In the genomic region with DNA sequence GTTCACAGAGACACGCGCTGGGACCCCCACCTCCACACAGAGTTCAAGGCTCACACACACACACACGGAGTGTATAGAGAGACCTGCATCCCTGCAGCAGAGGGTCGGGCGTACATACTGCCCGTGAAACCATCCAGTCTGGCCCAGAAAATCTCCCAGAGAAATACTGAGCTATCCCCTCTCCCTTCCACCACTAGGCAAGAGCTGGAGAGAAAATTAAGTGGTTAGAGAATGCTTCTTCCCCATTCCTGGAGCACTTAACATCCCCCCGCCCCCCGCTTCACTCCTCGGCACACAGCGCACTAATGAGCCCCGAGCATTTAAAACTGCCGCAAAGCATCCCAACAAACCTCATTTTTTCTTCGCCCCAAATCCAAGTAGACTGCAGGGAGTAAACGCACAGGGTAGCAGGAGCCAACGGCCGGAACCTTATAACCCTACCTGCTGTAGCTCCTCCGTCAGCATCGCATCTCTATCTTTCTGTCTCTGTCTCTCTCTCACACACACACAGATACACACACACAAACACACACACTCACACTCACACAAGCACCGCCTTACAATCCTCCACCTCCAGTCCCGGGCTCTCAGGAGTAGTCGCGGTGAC, we compare ENCODE assay signal across 9 cellular contexts. TPM values are rescaled to one million over a fixed set of nuclear protein-coding genes. Genes with fewer than 3 reads are reported as not detected.
A peak's percentile ranks its signal among the peaks of the same experiment; 100 is the strongest.
DNase-seq lines count a peak whose midpoint lies in the region; ATAC-seq and TF ChIP-seq lines count a peak whose summit lies in the region.
"Had no signal": no experiment of that assay in that cellular context is flagged by ENCODE, and none has a peak within 500 bp of the region (broad histone marks: within the 10 kb centered on the region; RNA-seq: fewer than 3 reads in every experiment).

No MANE protein-coding gene starts in this region.

- ATAC-seq in HG02610 (IDR thresholded peaks at IDR 0.05; ENCODE audit: unreplicated experiment), result peak; percentile 1
- ATAC-seq in T-helper 17 cell, result no peak

- H3K27ac ChIP-seq in esophagus squamous epithelium, result peak overlapping the region; percentile 96 to 100 (median 100)
- peak overlapping the region; percentile 87 for H3K27ac ChIP-seq in neural cell (ENCODE audit: low read length)

- peaks cover 24% of the 10 kb centered on the region for H3K4me1 Mint-ChIP-seq in T-helper 17 cell

- peaks cover 4 to 52% (median 4%) of the 10 kb centered on the region in 3 donors for H3K4me1 ChIP-seq in esophagus squamous epithelium

- H4K20me1 ChIP-seq in neural cell (ENCODE audit: insufficient read depth), result no peaks in the 10 kb centered on the region

- TF ChIP-seq CTCF in esophagus squamous epithelium (IDR thresholded peaks at IDR 0.05), result no peak
- TF ChIP-seq CTCF in neural cell (IDR thresholded peaks at IDR 0.05; ENCODE audit: poor library complexity, severe bottlenecking), result no peak

- no peak for TF ChIP-seq EP300 in neural cell (conservative IDR thresholded peaks at IDR 0.05; ENCODE audit: poor library complexity, severe bottlenecking)

- no peak overlapping the region for H3K4me3 Mint-ChIP-seq in T-helper 17 cell
- H3K4me3 Mint-ChIP-seq: activated naive CD8-positive, alpha-beta T cell had no signal

- peaks cover 6% of the 10 kb centered on the region for H3K79me2 ChIP-seq in neural cell (replicated peaks; ENCODE audit: insufficient read depth, low read length)

- intact Hi-C loops in esophagus squamous epithelium (cut with DNase I), result no loop called here

- no peak for TF ChIP-seq POLR2A in esophagus squamous epithelium (IDR thresholded peaks at IDR 0.05)

- H3K36me3 ChIP-seq in esophagus squamous epithelium (peaks cover 0 to 15% (median 0%) of the 10 kb centered on the region in 3 donors), neural cell (ENCODE audit: insufficient read depth, low read length) (no peaks in the 10 kb centered on the region)

- H2AFZ ChIP-seq in neural cell (ENCODE audit: low read depth, low read length), result peak overlapping the region; percentile 95

- H3K9ac ChIP-seq in neural cell (ENCODE audit: low read length), result peak overlapping the region; percentile 75

- peak; percentile 50 for TF ChIP-seq RAD21 in neural cell (conservative IDR thresholded peaks at IDR 0.05)

- H3K36me3 Mint-ChIP-seq in T-helper 17 cell (ENCODE audit: low read depth), result peaks cover 7% of the 10 kb centered on the region

- H3K9me3 ChIP-seq in T-helper 17 cell (ENCODE audit: control insufficient read depth, low read length, poor library complexity, severe bottlenecking), result no peaks in the 10 kb centered on the region
- no peaks in the 10 kb centered on the region for H3K9me3 ChIP-seq in esophagus squamous epithelium
- H3K9me3 ChIP-seq in neural cell (ENCODE audit: low read length), result no peaks in the 10 kb centered on the region

- peaks cover 13% of the 10 kb centered on the region for H3F3A ChIP-seq in neural cell (ENCODE audit: insufficient read depth, low read length, poor library complexity, severe bottlenecking)

- peak overlapping the region; percentile 72 for H3K4me2 ChIP-seq in neural cell (ENCODE audit: low read length)

- 1 to 2% methylated on average over 13 to 19 of the region's 22 CpGs for WGBS in esophagus squamous epithelium, 2 donors

- H3K4me3 ChIP-seq in esophagus squamous epithelium (peak overlapping the region; percentile 59 to 91 (median 78)), neural cell (ENCODE audit: low read length) (peak overlapping the region; percentile 91)

- no peaks in the 10 kb centered on the region for H3K27me3 Mint-ChIP-seq in T-helper 17 cell
- H3K27me3 Mint-ChIP-seq: activated naive CD8-positive, alpha-beta T cell had no signal

- H3K27me3 ChIP-seq in esophagus squamous epithelium (no peaks in the 10 kb centered on the region), neural cell (ENCODE audit: insufficient read depth, low read depth, low read length) (peaks cover 8% of the 10 kb centered on the region)

- no peaks in the 10 kb centered on the region for H3K9me2 ChIP-seq in neural cell (ENCODE audit: insufficient read depth, low read length)

- H3K27ac Mint-ChIP-seq in T-helper 17 cell, result no peak overlapping the region
- H3K27ac Mint-ChIP-seq: activated naive CD8-positive, alpha-beta T cell had no signal

- DNase-seq in NCI-H1436 (lab: John Stamatoyannopoulos, UW), result peak; percentile 65
- no peak for DNase-seq in NCI-H1436 treated with DMSO at 0.1 percent for 48 hours (lab: John Stamatoyannopoulos, UW)
- peak in 2 of 3 donors; percentile 11 to 20 for DNase-seq in T-helper 17 cell
- DNase-seq in esophagus squamous epithelium (lab: John Stamatoyannopoulos, UW), result no peak
- DNase-seq in SW 1271 (lab: John Stamatoyannopoulos, UW), result no peak
- DNase-seq in NCI-H128 (lab: John Stamatoyannopoulos, UW; ENCODE audit: unreplicated experiment), result no peak

TF ChIP-seq in neural cell, 6 proteins besides CTCF, POLR2A, EP300 and RAD21:
- TF ChIP-seq MXI1 (conservative IDR thresholded peaks at IDR 0.05; ENCODE audit: poor library complexity, severe bottlenecking) (peak; percentile 42), POLR2AphosphoS5 (IDR thresholded peaks at IDR 0.05) (no peak), SMC3 (conservative IDR thresholded peaks at IDR 0.05; ENCODE audit: poor library complexity) (peak; percentile 21), EZH2 (IDR thresholded peaks at IDR 0.05; ENCODE audit: borderline replicate concordance, insufficient read depth, low read length, poor library complexity, severe bottlenecking) (no peak)
- TF ChIP-seq, protein P1, sequence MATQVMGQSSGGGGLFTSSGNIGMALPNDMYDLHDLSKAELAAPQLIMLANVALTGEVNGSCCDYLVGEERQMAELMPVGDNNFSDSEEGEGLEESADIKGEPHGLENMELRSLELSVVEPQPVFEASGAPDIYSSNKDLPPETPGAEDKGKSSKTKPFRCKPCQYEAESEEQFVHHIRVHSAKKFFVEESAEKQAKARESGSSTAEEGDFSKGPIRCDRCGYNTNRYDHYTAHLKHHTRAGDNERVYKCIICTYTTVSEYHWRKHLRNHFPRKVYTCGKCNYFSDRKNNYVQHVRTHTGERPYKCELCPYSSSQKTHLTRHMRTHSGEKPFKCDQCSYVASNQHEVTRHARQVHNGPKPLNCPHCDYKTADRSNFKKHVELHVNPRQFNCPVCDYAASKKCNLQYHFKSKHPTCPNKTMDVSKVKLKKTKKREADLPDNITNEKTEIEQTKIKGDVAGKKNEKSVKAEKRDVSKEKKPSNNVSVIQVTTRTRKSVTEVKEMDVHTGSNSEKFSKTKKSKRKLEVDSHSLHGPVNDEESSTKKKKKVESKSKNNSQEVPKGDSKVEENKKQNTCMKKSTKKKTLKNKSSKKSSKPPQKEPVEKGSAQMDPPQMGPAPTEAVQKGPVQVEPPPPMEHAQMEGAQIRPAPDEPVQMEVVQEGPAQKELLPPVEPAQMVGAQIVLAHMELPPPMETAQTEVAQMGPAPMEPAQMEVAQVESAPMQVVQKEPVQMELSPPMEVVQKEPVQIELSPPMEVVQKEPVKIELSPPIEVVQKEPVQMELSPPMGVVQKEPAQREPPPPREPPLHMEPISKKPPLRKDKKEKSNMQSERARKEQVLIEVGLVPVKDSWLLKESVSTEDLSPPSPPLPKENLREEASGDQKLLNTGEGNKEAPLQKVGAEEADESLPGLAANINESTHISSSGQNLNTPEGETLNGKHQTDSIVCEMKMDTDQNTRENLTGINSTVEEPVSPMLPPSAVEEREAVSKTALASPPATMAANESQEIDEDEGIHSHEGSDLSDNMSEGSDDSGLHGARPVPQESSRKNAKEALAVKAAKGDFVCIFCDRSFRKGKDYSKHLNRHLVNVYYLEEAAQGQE (IDR thresholded peaks at IDR 0.05; ENCODE audit: borderline replicate concordance), result peak; percentile 64

RNA-seq across cellular contexts. Expression of a gene that starts 0.4 kb away (rescaled TPM):
- 100 to 1,000 TPM in 1 of 2 donors, 10 to 100 TPM in 1; 95.6 to 107 TPM for total RNA-seq in T-helper 17 cell
- 1 to 10 TPM; 1.4 to 7.4 (median 4.9) TPM for total RNA-seq in esophagus squamous epithelium
- 2.0 and 3.0 TPM in 2 replicates for polyA plus RNA-seq in neural cell
- polyA minus RNA-seq in neural cell, result 7.5 and 8.5 TPM in 2 replicates

Comparison
In these comparisons a context has a peak if more than half of its experiments do, and no peak if none do; other contexts are left out.
1. DNase-seq: peak in NCI-H1436 (single experiment) and T-helper 17 cell (2 of 3); none in NCI-H1436 treated with DMSO at 0.1 percent for 48 hours (single experiment), esophagus squamous epithelium (single experiment), SW 1271 (0 of 2) and NCI-H128 (single experiment).
2. RNA of a gene that starts 0.4 kb away (total RNA-seq): 95.6 to 107 TPM in T-helper 17 cell; 1.4 to 7.4 TPM in esophagus squamous epithelium; every median in the first group is over 10 times any median in the second.